Comparison of ENCODE assay signal across 12 cellular contexts in the genomic region with DNA sequence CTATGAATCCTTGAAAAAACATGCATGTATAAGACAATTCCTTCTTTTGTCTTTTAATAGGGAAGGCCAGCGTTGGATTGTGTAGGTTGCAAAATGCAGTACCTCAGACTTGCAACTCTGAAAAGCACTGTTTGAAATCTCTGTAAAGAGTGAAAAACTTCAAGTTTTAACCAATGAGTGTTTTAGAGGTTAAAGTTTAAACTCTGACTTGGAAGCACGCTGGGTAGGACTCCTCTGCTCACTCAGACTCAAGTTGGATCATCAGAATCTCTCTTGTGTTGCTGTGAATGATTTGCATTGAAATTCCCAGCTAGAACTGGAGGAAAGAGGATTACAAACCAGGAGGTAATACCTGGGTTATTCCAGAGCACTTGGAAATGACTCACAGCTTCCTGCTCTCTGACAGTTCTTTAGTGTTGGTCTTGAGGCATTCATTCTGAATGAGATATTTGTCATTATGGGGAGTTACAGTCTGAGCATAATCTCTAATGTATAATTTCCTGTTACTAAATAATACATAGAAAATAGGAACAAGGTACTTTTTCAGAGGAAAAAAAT. TPM values are rescaled to one million over a fixed set of nuclear protein-coding genes. Genes with fewer than 3 reads are reported as not detected.
A peak's percentile ranks its signal among the peaks of the same experiment; 100 is the strongest.
DNase-seq lines count a peak whose midpoint lies in the region; FAIRE-seq and TF ChIP-seq lines count a peak whose summit lies in the region.
"Had no signal": no experiment of that assay in that cellular context is flagged by ENCODE, and none has a peak within 500 bp of the region (broad histone marks: within the 10 kb centered on the region; RNA-seq: fewer than 3 reads in every experiment).

No MANE protein-coding gene starts in this region.

- no peak overlapping the region for H3K27ac ChIP-seq in kidney (ENCODE audit: low read depth in 2 of 2, low read length in 2 of 2)
- H3K27ac ChIP-seq in MM.1S (ENCODE audit: low read length), result no peak overlapping the region

- peak; percentile 43 for DNase-seq in 8988T
- peak; percentile 34 for DNase-seq in HS-5 (ENCODE audit: low read depth)
- DNase-seq in astrocyte of the cerebellum (ENCODE audit: low read depth), result peak; percentile 23
- DNase-seq in kidney, result no peak
- DNase-seq in stimulated activated CD4-positive, alpha-beta T cell treated with anti-CD3 and anti-CD28 coated beads, Interleukin-1b, Interleukin-23, amount 100 ng/mL, for 48 hours, result no peak
- DNase-seq in activated CD4-positive, alpha-beta memory T cell treated with anti-CD3 and anti-CD28 coated beads, Interleukin-2, amount 10 ng/mL, durations not matched to agents 7 days and 5 days, result no peak
- no peak for DNase-seq in effector CD8-positive, alpha-beta T cell (lab: John Stamatoyannopoulos, UW)
- no peak for DNase-seq in MM.1S
- DNase-seq: effector memory CD4-positive, alpha-beta T cell; islet precursor cell; KG1; stimulated activated naive CD8-positive, alpha-beta T cell treated with anti-CD3 and anti-CD28 coated beads, Interleukin-15, Interleukin-2, amounts not matched to agents 100 U/mL and 50 U/mL, for 24 hours had no signal

- H3K4me3 ChIP-seq in astrocyte of the cerebellum (ENCODE audit: low read depth, low read length) (no peak overlapping the region), kidney (ENCODE audit: low read length in 2 of 2) (no peak overlapping the region), MM.1S (ENCODE audit: low read length) (no peak overlapping the region)

- no peaks in the 10 kb centered on the region for H3K9me3 ChIP-seq in kidney (ENCODE audit: control insufficient read depth in 1 of 2, low read length in 2 of 2)
- no peaks in the 10 kb centered on the region for H3K9me3 ChIP-seq in MM.1S (replicated peaks; ENCODE audit: insufficient read depth, low read length)

- H3K27me3 Mint-ChIP-seq in activated CD4-positive, alpha-beta memory T cell treated with anti-CD3 and anti-CD28 coated beads, Interleukin-2, amount 10 ng/mL, durations not matched to agents 7 days and 5 days, result no peaks in the 10 kb centered on the region

- H3K79me2 ChIP-seq in MM.1S (ENCODE audit: low read length), result no peaks in the 10 kb centered on the region

- no peaks in the 10 kb centered on the region for H3K9me2 ChIP-seq in MM.1S (replicated peaks; ENCODE audit: insufficient read depth, low read length)

- H3F3A ChIP-seq in MM.1S (ENCODE audit: insufficient read depth, low read length), result no peaks in the 10 kb centered on the region

- no peak overlapping the region for H3K9ac ChIP-seq in kidney (ENCODE audit: low read length in 2 of 2)
- H3K9ac ChIP-seq in MM.1S (ENCODE audit: low read length), result no peak overlapping the region

- no peaks in the 10 kb centered on the region for H3K9me3 Mint-ChIP-seq in activated CD4-positive, alpha-beta memory T cell treated with anti-CD3 and anti-CD28 coated beads, Interleukin-2, amount 10 ng/mL, durations not matched to agents 7 days and 5 days

- POLR2A ChIA-PET in activated CD4-positive, alpha-beta memory T cell treated with anti-CD3 and anti-CD28 coated beads, Interleukin-2, amount 10 ng/mL, durations not matched to agents 7 days and 5 days (lab: Charles Lee), result interaction anchor here (1.2 kb wide), 1 partner anchor 67 kb away, joined by 3 read pairs; a partner anchor contains a TSS

- intact Hi-C loops in kidney (cut with DNase I), result no loop called here

- H3K27ac Mint-ChIP-seq in activated CD4-positive, alpha-beta memory T cell treated with anti-CD3 and anti-CD28 coated beads, Interleukin-2, amount 10 ng/mL, durations not matched to agents 7 days and 5 days, result no peak overlapping the region

- no peak overlapping the region for H2AFZ ChIP-seq in MM.1S (ENCODE audit: low read length)

- no peaks in the 10 kb centered on the region for H3K27me3 ChIP-seq in MM.1S (replicated peaks; ENCODE audit: insufficient read depth, low read length)

- CTCF ChIA-PET in activated CD4-positive, alpha-beta memory T cell treated with anti-CD3 and anti-CD28 coated beads, Interleukin-2, amount 10 ng/mL, durations not matched to agents 7 days and 5 days (lab: Charles Lee), result no interaction called here

- no peak overlapping the region for H3K4me3 Mint-ChIP-seq in activated CD4-positive, alpha-beta memory T cell treated with anti-CD3 and anti-CD28 coated beads, Interleukin-2, amount 10 ng/mL, durations not matched to agents 7 days and 5 days

- peak; percentile 78 for FAIRE-seq in kidney (lab: Jason Lieb, UNC)

- H3K36me3 ChIP-seq in kidney (ENCODE audit: control insufficient read depth in 1 of 2, insufficient read depth in 2 of 2, low read length in 2 of 2) (no peaks in the 10 kb centered on the region), MM.1S (replicated peaks; ENCODE audit: insufficient read depth, low read length) (no peaks in the 10 kb centered on the region)

- H3K4me1 Mint-ChIP-seq in activated CD4-positive, alpha-beta memory T cell treated with anti-CD3 and anti-CD28 coated beads, Interleukin-2, amount 10 ng/mL, durations not matched to agents 7 days and 5 days, result no peaks in the 10 kb centered on the region

- H3K4me2 ChIP-seq in MM.1S (ENCODE audit: low read depth, low read length), result no peak overlapping the region

- H3K4me1 ChIP-seq in kidney (ENCODE audit: control insufficient read depth in 1 of 2, insufficient read depth in 1 of 2, low read depth in 1 of 2, low read length in 2 of 2), result peaks cover 0 to 2% of the 10 kb centered on the region in 2 donors
- H3K4me1 ChIP-seq in MM.1S (ENCODE audit: low read length), result no peaks in the 10 kb centered on the region

- in situ Hi-C loops in astrocyte of the cerebellum (cut with HindIII; ENCODE audit: low sequenced_read_pairs), result no loop called here

- TF ChIP-seq CTCF in astrocyte of the cerebellum (IDR thresholded peaks at IDR 0.05; ENCODE audit: low read depth, low read length, missing control alignments) (no peak), kidney (IDR thresholded peaks at IDR 0.05; ENCODE audit: borderline replicate concordance, extremely low read depth, insufficient read depth) (no peak), MM.1S (IDR thresholded peaks at IDR 0.05; ENCODE audit: low read length) (no peak)

- no peaks in the 10 kb centered on the region for H4K20me1 ChIP-seq in MM.1S (ENCODE audit: insufficient read depth, low read length)

- H3K36me3 Mint-ChIP-seq in activated CD4-positive, alpha-beta memory T cell treated with anti-CD3 and anti-CD28 coated beads, Interleukin-2, amount 10 ng/mL, durations not matched to agents 7 days and 5 days (ENCODE audit: low read depth), result no peaks in the 10 kb centered on the region

RNA-seq across cellular contexts. Expression of a gene that starts 49.1 kb away (rescaled TPM):
- total RNA-seq in kidney, result 51.4 TPM
- 10.7 TPM for polyA plus RNA-seq in kidney (ENCODE audit: insufficient read depth, low read depth, low replicate concordance)
- total RNA-seq in activated CD4-positive, alpha-beta memory T cell treated with anti-CD3 and anti-CD28 coated beads, Interleukin-2, amount 10 ng/mL, durations not matched to agents 7 days and 5 days, result 1 to 10 TPM; 3.1 to 3.6 TPM

Comparison
In these comparisons a context has a peak if more than half of its experiments do, and no peak if none do; other contexts are left out.
1. DNase-seq: peak in 8988T (single experiment), HS-5 (single experiment) and astrocyte of the cerebellum (single experiment); none in kidney (single experiment), stimulated activated CD4-positive, alpha-beta T cell treated with anti-CD3 and anti-CD28 coated beads, Interleukin-1b, Interleukin-23, amount 100 ng/mL, for 48 hours (single experiment), activated CD4-positive, alpha-beta memory T cell treated with anti-CD3 and anti-CD28 coated beads, Interleukin-2, amount 10 ng/mL, durations not matched to agents 7 days and 5 days (single experiment), effector CD8-positive, alpha-beta T cell (single experiment) and MM.1S (single experiment).
2. RNA of a gene that starts 49.1 kb away (total RNA-seq): 51.4 TPM in kidney (single experiment); 3.1 to 3.6 TPM in activated CD4-positive, alpha-beta memory T cell treated with anti-CD3 and anti-CD28 coated beads, Interleukin-2, amount 10 ng/mL, durations not matched to agents 7 days and 5 days; every median in the first group is over 10 times any median in the second.